8 cellular contexts compared by ENCODE assay signal in the genomic region with DNA sequence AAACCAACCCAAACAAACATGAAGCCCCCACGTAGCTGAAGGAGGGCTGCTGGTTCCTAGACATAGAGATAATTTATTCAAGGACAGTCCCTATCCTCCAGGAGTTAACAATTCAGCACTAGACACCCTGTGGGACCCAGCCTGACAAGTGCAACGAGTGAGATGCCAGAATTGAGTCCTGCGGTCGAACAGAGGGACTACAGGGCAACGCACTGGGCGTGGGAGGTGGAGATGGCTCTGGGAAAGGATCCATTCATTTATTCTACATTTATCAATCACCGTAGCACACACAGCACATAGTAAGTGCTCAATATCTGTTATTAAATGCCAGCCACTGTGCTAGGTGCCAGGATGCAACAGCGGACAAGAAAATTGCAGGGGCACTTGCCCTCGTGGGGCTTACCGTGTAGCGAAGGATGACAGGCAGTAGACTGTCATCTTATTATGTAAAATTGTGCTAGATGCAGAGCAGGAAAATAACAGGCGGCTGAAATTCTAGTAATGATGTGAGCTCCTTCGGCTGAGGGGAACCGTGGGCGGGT.
DNase-seq lines count a peak whose midpoint lies in the region; ATAC-seq and TF ChIP-seq lines count a peak whose summit lies in the region.

No MANE protein-coding gene starts in this region.

- TF ChIP-seq CTCF in fibroblast of mammary gland (conservative IDR thresholded peaks at IDR 0.05; ENCODE audit: control insufficient read depth, insufficient read depth, low read depth, low read length): no peak

- H3K27me3 ChIP-seq in rectal smooth muscle tissue (ENCODE audit: control insufficient read depth, insufficient read depth, low read length): no peaks in the 10 kb centered on the region

- peaks cover 10% of the 10 kb centered on the region for H3K4me1 ChIP-seq in rectal smooth muscle tissue (ENCODE audit: control insufficient read depth, insufficient read depth, low read length)

- no peak for ATAC-seq in GM21367 (IDR thresholded peaks at IDR 0.05; ENCODE audit: unreplicated experiment)

- H3K27ac Mint-ChIP-seq in T-helper 2 cell treated with Interferon-gamma antibody and Interleukin-4, amounts not matched to agents 5 μg/mL and 100 μg/mL, for 36 hours: peak overlapping the region; percentile 87
- H3K27ac Mint-ChIP-seq in T-helper 1 cell treated with Interleukin-12 subunit alpha and Interleukin-12 subunit beta and Interleukin-4 antibody, amounts not matched to agents 30 μg/mL and 1 μg/mL, for 36 hours: peak overlapping the region; percentile 82

- no peak for DNase-seq in T-helper 2 cell treated with Interferon-gamma antibody and Interleukin-4, amounts not matched to agents 5 μg/mL and 100 μg/mL, for 36 hours (ENCODE audit: low spot score)
- DNase-seq in T-helper 2 cell (no peak), fibroblast of mammary gland (ENCODE audit: low read depth) (no peak), NCI-H226 (no peak), NCI-H1417 treated with DMSO at 0.1 percent for 48 hours (lab: John Stamatoyannopoulos, UW) (no peak)

- peaks cover 33% of the 10 kb centered on the region for H3K4me1 Mint-ChIP-seq in T-helper 2 cell treated with Interferon-gamma antibody and Interleukin-4, amounts not matched to agents 5 μg/mL and 100 μg/mL, for 36 hours (ENCODE audit: low read depth)
- H3K4me1 Mint-ChIP-seq in T-helper 1 cell treated with Interleukin-12 subunit alpha and Interleukin-12 subunit beta and Interleukin-4 antibody, amounts not matched to agents 30 μg/mL and 1 μg/mL, for 36 hours (ENCODE audit: low read depth): peaks cover 30% of the 10 kb centered on the region

- H3K36me3 Mint-ChIP-seq in T-helper 2 cell treated with Interferon-gamma antibody and Interleukin-4, amounts not matched to agents 5 μg/mL and 100 μg/mL, for 36 hours (ENCODE audit: low read depth): no peaks in the 10 kb centered on the region
- H3K36me3 Mint-ChIP-seq in T-helper 1 cell treated with Interleukin-12 subunit alpha and Interleukin-12 subunit beta and Interleukin-4 antibody, amounts not matched to agents 30 μg/mL and 1 μg/mL, for 36 hours (ENCODE audit: low read depth): no peaks in the 10 kb centered on the region

- peak overlapping the region; percentile 89 for H3K4me3 Mint-ChIP-seq in T-helper 2 cell treated with Interferon-gamma antibody and Interleukin-4, amounts not matched to agents 5 μg/mL and 100 μg/mL, for 36 hours
- H3K4me3 Mint-ChIP-seq in T-helper 1 cell treated with Interleukin-12 subunit alpha and Interleukin-12 subunit beta and Interleukin-4 antibody, amounts not matched to agents 30 μg/mL and 1 μg/mL, for 36 hours: peak overlapping the region; percentile 95

- H3K9me3 Mint-ChIP-seq in T-helper 2 cell treated with Interferon-gamma antibody and Interleukin-4, amounts not matched to agents 5 μg/mL and 100 μg/mL, for 36 hours: no peaks in the 10 kb centered on the region
- H3K9me3 Mint-ChIP-seq in T-helper 1 cell treated with Interleukin-12 subunit alpha and Interleukin-12 subunit beta and Interleukin-4 antibody, amounts not matched to agents 30 μg/mL and 1 μg/mL, for 36 hours: no peaks in the 10 kb centered on the region

- H3K36me3 ChIP-seq in rectal smooth muscle tissue (ENCODE audit: control insufficient read depth, insufficient read depth, low read length): no peaks in the 10 kb centered on the region

- H3K4me3 ChIP-seq in fibroblast of mammary gland (ENCODE audit: control insufficient read depth, low read depth, low read length) (peak overlapping the region; percentile 88), rectal smooth muscle tissue (ENCODE audit: low read length) (peak overlapping the region; percentile 97)

- peak overlapping the region; percentile 73 for H3K9ac ChIP-seq in rectal smooth muscle tissue (ENCODE audit: low read length)

- peaks cover 5% of the 10 kb centered on the region for H3K27me3 Mint-ChIP-seq in T-helper 2 cell treated with Interferon-gamma antibody and Interleukin-4, amounts not matched to agents 5 μg/mL and 100 μg/mL, for 36 hours (ENCODE audit: low read depth)
- H3K27me3 Mint-ChIP-seq in T-helper 1 cell treated with Interleukin-12 subunit alpha and Interleukin-12 subunit beta and Interleukin-4 antibody, amounts not matched to agents 30 μg/mL and 1 μg/mL, for 36 hours (ENCODE audit: low read depth): no peaks in the 10 kb centered on the region

- peak overlapping the region; percentile 80 for H3K27ac ChIP-seq in rectal smooth muscle tissue (ENCODE audit: low read depth, low read length)
